In genomic region chr14:101125313-101125712, GRCh38 we compare ENCODE assay signal across 23 cellular contexts.
DNase-seq lines count a peak whose midpoint lies in the region; ATAC-seq and TF ChIP-seq lines count a peak whose summit lies in the region.
"Had no signal": no experiment of that assay in that cellular context is flagged by ENCODE, and none has a peak within 500 bp of the region (broad histone marks: within the 10 kb centered on the region; RNA-seq: fewer than 3 reads in every experiment).

No MANE protein-coding gene starts in this region.

- no peaks in the 10 kb centered on the region for H4K20me1 ChIP-seq in BLaER1

- H3K4me2 ChIP-seq in BLaER1, result no peak overlapping the region
- H3K4me2 ChIP-seq: A549, SK-N-SH had no signal

- H3K9me3 Mint-ChIP-seq in neural crest cell, result no peaks in the 10 kb centered on the region
- H3K9me3 Mint-ChIP-seq in activated naive CD8-positive, alpha-beta T cell treated with anti-CD3 and anti-CD28 coated beads, Interleukin-2, amount 50 U/mL, for 24 hours, result no peaks in the 10 kb centered on the region
- H3K9me3 Mint-ChIP-seq: HFFc6 had no signal

- peaks cover 14% of the 10 kb centered on the region for H3K4me1 Mint-ChIP-seq in neural crest cell
- peaks cover 13% of the 10 kb centered on the region for H3K4me1 Mint-ChIP-seq in activated naive CD8-positive, alpha-beta T cell treated with anti-CD3 and anti-CD28 coated beads, Interleukin-2, amount 50 U/mL, for 24 hours

- H3K9me3 ChIP-seq in BLaER1 (no peaks in the 10 kb centered on the region), Peyer's patch (no peaks in the 10 kb centered on the region)
- H3K9me3 ChIP-seq: A549, Caco-2, MG63, SK-N-SH had no signal

- no peaks in the 10 kb centered on the region for H3K36me3 ChIP-seq in BLaER1
- no peaks in the 10 kb centered on the region for H3K36me3 ChIP-seq in Peyer's patch
- H3K36me3 ChIP-seq: MG63 had no signal

- H3K27ac ChIP-seq in BLaER1 (0 out of 2 replicates have a peak overlapping the region, but pooled peaks have one; percentile 16), Peyer's patch (no peak overlapping the region)
- H3K27ac ChIP-seq: A549, C4-2B had no signal

- DNase-seq in Peyer's patch, result peak in 2 of 3 donors; percentile 7 to 8
- no peak for DNase-seq in neural crest cell (ENCODE audit: low read depth, low spot score)
- DNase-seq in sciatic nerve (ENCODE audit: low spot score), result peak; percentile 45
- DNase-seq in activated naive CD8-positive, alpha-beta T cell treated with anti-CD3 and anti-CD28 coated beads, Interleukin-2, amount 50 U/mL, for 24 hours, result no peak
- no peak for DNase-seq in KBM-7
- DNase-seq: AML-193, Caco-2, EL, GF-D8, HFFc6, KG1, MG63, NCI-H1105 treated with DMSO at 0.1 percent for 48 hours, NCI-H2029, NCI-H446, NCI-H524 treated with DMSO at 0.1 percent for 48 hours, NCI-H774 had no signal

- H3K27ac Mint-ChIP-seq in neural crest cell (ENCODE audit: unreplicated experiment), result peak overlapping the region; percentile 32
- H3K27ac Mint-ChIP-seq in activated naive CD8-positive, alpha-beta T cell treated with anti-CD3 and anti-CD28 coated beads, Interleukin-2, amount 50 U/mL, for 24 hours, result no peak overlapping the region
- H3K27ac Mint-ChIP-seq: CD8-positive, alpha-beta T cell; HFFc6 had no signal

- H3K4me1 ChIP-seq in BLaER1, result peaks cover 68% of the 10 kb centered on the region
- no peaks in the 10 kb centered on the region for H3K4me1 ChIP-seq in Peyer's patch
- H3K4me1 ChIP-seq: A549, Caco-2 had no signal

- H3K4me3 Mint-ChIP-seq in neural crest cell, result no peak overlapping the region
- no peak overlapping the region for H3K4me3 Mint-ChIP-seq in activated naive CD8-positive, alpha-beta T cell treated with anti-CD3 and anti-CD28 coated beads, Interleukin-2, amount 50 U/mL, for 24 hours
- H3K4me3 Mint-ChIP-seq: CD8-positive, alpha-beta T cell; HFFc6 had no signal

- H3K4me3 ChIP-seq in BLaER1 (no peak overlapping the region), Peyer's patch (no peak overlapping the region)
- H3K4me3 ChIP-seq: A549, MG63 had no signal

- H3K27me3 ChIP-seq in BLaER1 (no peaks in the 10 kb centered on the region), Peyer's patch (no peaks in the 10 kb centered on the region)
- H3K27me3 ChIP-seq: MG63 had no signal

- in situ Hi-C loops in KBM-7 (cut with MboI; ENCODE audit: low pct_unique_long_range_greater_than_20kb, low sequenced_read_pairs), result no loop called here

- ATAC-seq in sciatic nerve (no peak), GM19455 (IDR thresholded peaks at IDR 0.05; ENCODE audit: unreplicated experiment) (no peak)
- no peak for ATAC-seq in activated naive CD8-positive, alpha-beta T cell treated with anti-CD3 and anti-CD28 coated beads, Interleukin-2, amount 50 U/mL, for 24 hours
- ATAC-seq: A549; CD8-positive, alpha-beta T cell had no signal

- H3K9ac ChIP-seq in BLaER1, result no peak overlapping the region
- H3K9ac ChIP-seq: SK-N-SH had no signal

- intact Hi-C loops in sciatic nerve (cut with DNase I), result no loop called here

- no peak for TF ChIP-seq POLR2A in Peyer's patch (IDR thresholded peaks at IDR 0.05)

- TF ChIP-seq CTCF in Peyer's patch (IDR thresholded peaks at IDR 0.05), result no peak
- TF ChIP-seq CTCF in neural crest cell (conservative IDR thresholded peaks at IDR 0.05), result no peak

- peaks cover 8% of the 10 kb centered on the region for H3K27me3 Mint-ChIP-seq in neural crest cell (ENCODE audit: low read depth)
- peaks cover 16% of the 10 kb centered on the region for H3K27me3 Mint-ChIP-seq in activated naive CD8-positive, alpha-beta T cell treated with anti-CD3 and anti-CD28 coated beads, Interleukin-2, amount 50 U/mL, for 24 hours

- no peaks in the 10 kb centered on the region for H3K36me3 Mint-ChIP-seq in neural crest cell (ENCODE audit: low read depth)
- H3K36me3 Mint-ChIP-seq in activated naive CD8-positive, alpha-beta T cell treated with anti-CD3 and anti-CD28 coated beads, Interleukin-2, amount 50 U/mL, for 24 hours (ENCODE audit: low read depth), result no peaks in the 10 kb centered on the region
- H3K36me3 Mint-ChIP-seq: CD8-positive, alpha-beta T cell had no signal

Comparison
In these comparisons a context has a peak if more than half of its experiments do, and no peak if none do; other contexts are left out.
1. DNase-seq: peak in Peyer's patch (2 of 3) and sciatic nerve (single experiment); none in neural crest cell (single experiment), activated naive CD8-positive, alpha-beta T cell treated with anti-CD3 and anti-CD28 coated beads, Interleukin-2, amount 50 U/mL, for 24 hours (single experiment) and KBM-7 (single experiment).